19 cellular contexts compared by ENCODE assay signal in genomic region chr6:75752365-75752764, GRCh38. TPM values are rescaled to one million over a fixed set of nuclear protein-coding genes. Genes with fewer than 3 reads are reported as not detected.
DNase-seq lines count a peak whose midpoint lies in the region; ATAC-seq and TF ChIP-seq lines count a peak whose summit lies in the region.
"Had no signal": no experiment of that assay in that cellular context is flagged by ENCODE, and none has a peak within 500 bp of the region (broad histone marks: within the 10 kb centered on the region; RNA-seq: fewer than 3 reads in every experiment).

No MANE protein-coding gene starts in this region.

- peak overlapping the region; percentile 98 for H3K27ac Mint-ChIP-seq in Calu3 (ENCODE audit: unreplicated experiment)
- H3K27ac Mint-ChIP-seq in activated CD8-positive, alpha-beta T cell treated with anti-CD3 and anti-CD28 coated beads for 36 hours, result no peak overlapping the region
- H3K27ac Mint-ChIP-seq: activated naive CD8-positive, alpha-beta T cell treated with anti-CD3 and anti-CD28 coated beads, Interleukin-2, amount 50 U/mL, for 24 hours; activated T-helper 1 cell treated with anti-CD3 and anti-CD28 coated beads, Interleukin-12 subunit alpha, Interleukin-12 subunit beta, Interleukin-2, Interleukin-4 antibody, amounts not matched to agents 30 ng/mL and 10 ng/mL and 1 ng/mL, durations not matched to agents 14 hours and 24 hours and 36 hours; CD8-positive, alpha-beta memory T cell had no signal

- H3K4me1 Mint-ChIP-seq in Calu3 (ENCODE audit: low read depth, unreplicated experiment), result peaks cover 9% of the 10 kb centered on the region
- H3K4me1 Mint-ChIP-seq in activated CD8-positive, alpha-beta T cell treated with anti-CD3 and anti-CD28 coated beads for 36 hours (ENCODE audit: low read depth), result peaks cover 6% of the 10 kb centered on the region

- ATAC-seq in activated CD8-positive, alpha-beta T cell treated with anti-CD3 and anti-CD28 coated beads for 36 hours, result no peak
- ATAC-seq in HG02588 (IDR thresholded peaks at IDR 0.05; ENCODE audit: unreplicated experiment), result no peak
- no peak for ATAC-seq in heart left ventricle
- no peak for ATAC-seq in gastroesophageal sphincter
- ATAC-seq: activated naive CD8-positive, alpha-beta T cell treated with anti-CD3 and anti-CD28 coated beads, Interleukin-2, amount 50 U/mL, for 24 hours; psoas muscle had no signal

- DNase-seq in Calu3 (peak; percentile 51), LoVo (ENCODE audit: low spot score) (peak; percentile 38), choroid plexus epithelial cell (ENCODE audit: low read depth) (peak; percentile 15), heart left ventricle (no peak)
- no peak for DNase-seq in activated CD8-positive, alpha-beta T cell treated with anti-CD3 and anti-CD28 coated beads for 36 hours
- DNase-seq: activated naive CD8-positive, alpha-beta T cell treated with anti-CD3 and anti-CD28 coated beads, Interleukin-2, amount 50 U/mL, for 24 hours; CD8-positive, alpha-beta memory T cell; cerebellar nuclear complex; HCEC 1CT; islet precursor cell; KBM-7; NCI-H146; NCI-H510A; psoas muscle; SK-N-SH had no signal

- no peak overlapping the region for H3K4me3 ChIP-seq in choroid plexus epithelial cell (ENCODE audit: low read depth, low read length)
- H3K4me3 ChIP-seq in mesodermal cell (ENCODE audit: extremely low read depth, insufficient read depth, low read length, poor library complexity, severe bottlenecking), result no peak overlapping the region
- H3K4me3 ChIP-seq in heart left ventricle, result no peak overlapping the region
- no peak overlapping the region for H3K4me3 ChIP-seq in gastroesophageal sphincter
- H3K4me3 ChIP-seq: psoas muscle had no signal

- 96 to 100% methylated on average over 3 of the region's 3 CpGs for WGBS in mesodermal cell (ENCODE audit: insufficient coverage in 2 of 2), 2 experiments
- 71 to 80% (median 78%) methylated on average over 3 of the region's 3 CpGs for WGBS in heart left ventricle, 4 donors
- WGBS in gastroesophageal sphincter (ENCODE audit: low coverage in 1 of 2), 2 donors, result 80 to 93% methylated on average over 3 of the region's 3 CpGs

- intact Hi-C loops in Calu3 (cut with micrococcal nuclease; ENCODE audit: unreplicated experiment) (loop anchor here (2.0 to 5.0 kb wide), 2 partner anchors 96 to 150 kb away; partner anchors contain the start of gene SENP6), heart left ventricle (cut with DNase I) (no loop called here)
- intact Hi-C loops in activated CD8-positive, alpha-beta T cell treated with anti-CD3 and anti-CD28 coated beads for 36 hours (cut with micrococcal nuclease), result no loop called here

- TF ChIP-seq CTCF in Calu3 (IDR thresholded peaks at IDR 0.05; ENCODE audit: unreplicated experiment), result no peak
- TF ChIP-seq CTCF in choroid plexus epithelial cell (conservative IDR thresholded peaks at IDR 0.05; ENCODE audit: low read depth, low read length), result no peak
- TF ChIP-seq CTCF in activated CD8-positive, alpha-beta T cell treated with anti-CD3 and anti-CD28 coated beads for 36 hours (IDR thresholded peaks at IDR 0.05), result no peak
- no peak for TF ChIP-seq CTCF in heart left ventricle (IDR thresholded peaks at IDR 0.05)
- no peak for TF ChIP-seq CTCF in gastroesophageal sphincter (IDR thresholded peaks at IDR 0.05)

- CTCF ChIA-PET in Calu3 (lab: Charles Lee), result interaction anchor here (0.8 kb wide), 1 partner anchor 32 kb away, joined by 4 read pairs; no protein-coding TSS in a partner anchor
- CTCF ChIA-PET in activated CD8-positive, alpha-beta T cell treated with anti-CD3 and anti-CD28 coated beads for 36 hours (lab: Charles Lee), result no interaction called here

- H3K4me1 ChIP-seq in mesodermal cell (ENCODE audit: control insufficient read depth, insufficient read depth, low read length, poor library complexity, severe bottlenecking) (peaks cover 13% of the 10 kb centered on the region), heart left ventricle (peaks cover 0 to 33% (median 13%) of the 10 kb centered on the region in 12 donors), gastroesophageal sphincter (peaks cover 0 to 31% (median 0%) of the 10 kb centered on the region in 3 donors)
- H3K4me1 ChIP-seq: psoas muscle had no signal

- H3K4me3 Mint-ChIP-seq in Calu3 (ENCODE audit: low read depth, unreplicated experiment), result peak overlapping the region; percentile 99
- H3K4me3 Mint-ChIP-seq in activated CD8-positive, alpha-beta T cell treated with anti-CD3 and anti-CD28 coated beads for 36 hours, result no peak overlapping the region
- H3K4me3 Mint-ChIP-seq: activated naive CD8-positive, alpha-beta T cell treated with anti-CD3 and anti-CD28 coated beads, Interleukin-2, amount 50 U/mL, for 24 hours; activated T-helper 1 cell treated with anti-CD3 and anti-CD28 coated beads, Interleukin-12 subunit alpha, Interleukin-12 subunit beta, Interleukin-2, Interleukin-4 antibody, amounts not matched to agents 30 ng/mL and 10 ng/mL and 1 ng/mL, durations not matched to agents 14 hours and 24 hours and 36 hours had no signal

- BruUV-seq in Calu3 (replicated peaks; lab: Mats Ljungman, UMichigan), result no TSS peak

- H3K27ac ChIP-seq in mesodermal cell (ENCODE audit: low read depth, low read length, severe bottlenecking) (peak overlapping the region; percentile 43), heart left ventricle (no peak overlapping the region), gastroesophageal sphincter (no peak overlapping the region)
- H3K27ac ChIP-seq: psoas muscle had no signal

- no peaks in the 10 kb centered on the region for H3K36me3 ChIP-seq in mesodermal cell (ENCODE audit: control insufficient read depth, insufficient read depth, low read length)
- no peaks in the 10 kb centered on the region for H3K36me3 ChIP-seq in heart left ventricle
- no peaks in the 10 kb centered on the region for H3K36me3 ChIP-seq in gastroesophageal sphincter

- H3K9me3 Mint-ChIP-seq in Calu3 (ENCODE audit: low read depth, unreplicated experiment), result no peaks in the 10 kb centered on the region
- no peaks in the 10 kb centered on the region for H3K9me3 Mint-ChIP-seq in activated CD8-positive, alpha-beta T cell treated with anti-CD3 and anti-CD28 coated beads for 36 hours
- H3K9me3 Mint-ChIP-seq: activated naive CD8-positive, alpha-beta T cell treated with anti-CD3 and anti-CD28 coated beads, Interleukin-2, amount 50 U/mL, for 24 hours; activated T-helper 1 cell treated with anti-CD3 and anti-CD28 coated beads, Interleukin-12 subunit alpha, Interleukin-12 subunit beta, Interleukin-2, Interleukin-4 antibody, amounts not matched to agents 30 ng/mL and 10 ng/mL and 1 ng/mL, durations not matched to agents 14 hours and 24 hours and 36 hours had no signal

- H3K27me3 Mint-ChIP-seq in Calu3 (ENCODE audit: unreplicated experiment), result no peaks in the 10 kb centered on the region
- peaks cover 34% of the 10 kb centered on the region for H3K27me3 Mint-ChIP-seq in activated CD8-positive, alpha-beta T cell treated with anti-CD3 and anti-CD28 coated beads for 36 hours

- no peak for TF ChIP-seq EP300 in gastroesophageal sphincter (IDR thresholded peaks at IDR 0.05)

- peaks cover 71% of the 10 kb centered on the region for H3K36me3 Mint-ChIP-seq in Calu3 (ENCODE audit: insufficient read depth, unreplicated experiment)
- no peaks in the 10 kb centered on the region for H3K36me3 Mint-ChIP-seq in activated CD8-positive, alpha-beta T cell treated with anti-CD3 and anti-CD28 coated beads for 36 hours (ENCODE audit: low read depth)

- POLR2A ChIA-PET in activated CD8-positive, alpha-beta T cell treated with anti-CD3 and anti-CD28 coated beads for 36 hours (lab: Charles Lee), result no interaction called here

- H3K9me3 ChIP-seq in mesodermal cell (ENCODE audit: control insufficient read depth, low read length) (no peaks in the 10 kb centered on the region), heart left ventricle (no peaks in the 10 kb centered on the region), gastroesophageal sphincter (no peaks in the 10 kb centered on the region)
- H3K9me3 ChIP-seq: psoas muscle, SK-N-SH had no signal

- peaks cover 0 to 33% (median 0%) of the 10 kb centered on the region in 9 donors for H3K27me3 ChIP-seq in heart left ventricle
- no peaks in the 10 kb centered on the region for H3K27me3 ChIP-seq in gastroesophageal sphincter

- TF ChIP-seq POLR2A in heart left ventricle (IDR thresholded peaks at IDR 0.05) (no peak), gastroesophageal sphincter (IDR thresholded peaks at IDR 0.05) (no peak)

RNA-seq across cellular contexts. Expression of gene MYO6, which starts 3.3 kb away (rescaled TPM):
- total RNA-seq in Calu3 (2022) (122 and 153 TPM in 2 replicates), heart left ventricle (1 to 10 TPM; 4.2 to 9.5 (median 5.8) TPM), gastroesophageal sphincter (10 to 100 TPM; 11.0 to 17.4 (median 12.5) TPM)
- polyA plus RNA-seq in mesodermal cell (2013, experiment 1 of 2), result 44.1 TPM
- 53.2 TPM for polyA plus RNA-seq in mesodermal cell (2013, experiment 2 of 2)
- total RNA-seq in activated CD8-positive, alpha-beta T cell treated with anti-CD3 and anti-CD28 coated beads for 36 hours, result 1 to 10 TPM; 1.4 TPM
- polyA plus RNA-seq in heart left ventricle, result 1 to 10 TPM; 3.1 to 4.1 TPM

Comparison
In these comparisons a context has a peak if more than half of its experiments do, and no peak if none do; other contexts are left out.
1. DNase-seq: peak in Calu3 (single experiment), LoVo (single experiment) and choroid plexus epithelial cell (single experiment); none in activated CD8-positive, alpha-beta T cell treated with anti-CD3 and anti-CD28 coated beads for 36 hours (single experiment) and heart left ventricle (0 of 5).